In the genomic region with DNA sequence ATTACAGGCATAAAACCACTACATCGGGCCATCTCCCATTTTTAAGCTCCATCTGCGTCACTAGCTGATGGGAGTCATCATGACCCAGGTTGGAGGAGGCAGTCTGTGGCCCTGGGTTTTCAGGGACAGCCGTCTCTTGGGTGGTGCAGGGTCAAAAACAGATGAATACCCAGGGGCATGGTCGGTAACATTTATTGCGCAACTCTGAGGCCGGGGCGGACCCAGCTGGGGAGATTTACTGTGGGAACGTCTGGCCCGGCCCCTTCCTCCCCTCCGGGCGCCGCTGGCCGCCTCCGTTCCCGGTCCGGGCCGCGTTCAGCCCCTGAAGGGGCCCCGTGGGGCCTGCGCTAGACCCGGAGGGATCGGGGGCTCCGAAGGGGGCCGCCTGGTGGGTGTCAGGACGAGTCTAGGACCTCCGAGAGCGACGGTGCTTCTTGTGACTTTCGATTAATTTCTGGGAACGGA, we compare ENCODE assay signal across 6 cellular contexts. TPM values are rescaled to one million over a fixed set of nuclear protein-coding genes. Genes with fewer than 3 reads are reported as not detected.
DNase-seq lines count a peak whose midpoint lies in the region; ATAC-seq, FAIRE-seq and TF ChIP-seq lines count a peak whose summit lies in the region.

No MANE protein-coding gene starts in this region.

- H3K4me1 Mint-ChIP-seq in natural killer cell, result peaks cover 30 to 46% of the 10 kb centered on the region in 2 donors

- H3K79me2 ChIP-seq in K562 (ENCODE audit: control insufficient read depth, insufficient read depth, low read length), result no peaks in the 10 kb centered on the region

- H3K4me1 ChIP-seq in K562 (replicated peaks in 1 of 2; ENCODE audit: control insufficient read depth in 2 of 2, insufficient read depth in 2 of 2, low read length in 2 of 2), result peaks cover 2 to 54% of the 10 kb centered on the region in 2 experiments; a peak in 3 of 5 replicates

- no peaks in the 10 kb centered on the region; the same call in 1 of the 2 replicates for H3K9me3 ChIP-seq in K562 (replicated peaks; ENCODE audit: control insufficient read depth, insufficient read depth, low read depth, low read length)

- no peak; the same call in 2 of the 3 replicates for ATAC-seq in K562
- ATAC-seq in natural killer cell, result no peak
- no peak for ATAC-seq in HG03442 (IDR thresholded peaks at IDR 0.05; ENCODE audit: unreplicated experiment)

- H3K27ac ChIP-seq in K562 (ENCODE audit: extremely low read depth, low read depth, low read length), result no peak overlapping the region

- no peaks in the 10 kb centered on the region for H3K36me3 ChIP-seq in K562 (ENCODE audit: control insufficient read depth, insufficient read depth, low read length)

- TF ChIP-seq RAD21 in K562 (CRISPR knock-in tag; conservative IDR thresholded peaks at IDR 0.05 in 1 of 2, IDR thresholded peaks at IDR 0.05 in 1 of 2), result no peak

- POLR2A ChIA-PET in K562 (lab: Yijun Ruan, JAX), result interaction anchor here (0.6 to 1.0 kb wide), 4 partner anchors 10 to 372 kb away, joined by 3 to 4 read pairs (median 3); partner anchors contain the start of gene EPOR

- in situ Hi-C loops in GM13977 (cut with MboI; ENCODE audit: low pct_unique_long_range_greater_than_20kb, low sequenced_read_pairs, unreplicated experiment), result no loop called here
- in situ Hi-C loops in K562 (cut with MboI), result no loop called here

- no peak for TF ChIP-seq EP300 in K562 (IDR thresholded peaks at IDR 0.05; ENCODE audit: low read length)

- no peaks in the 10 kb centered on the region for H3K9me3 Mint-ChIP-seq in natural killer cell

- peak overlapping the region in 1 of 2 experiments; percentile 76; a peak in 1 of 4 replicates for H3K9ac ChIP-seq in K562 (ENCODE audit: insufficient read depth in 1 of 2, low read depth in 2 of 2, low read length in 2 of 2)

- 0 out of 2 replicates have a peak overlapping the region, but pooled peaks have one; percentile 3 for H3K4me2 ChIP-seq in K562 (ENCODE audit: insufficient read depth, low read length)

- CTCF ChIA-PET in K562 (lab: Yijun Ruan, JAX; ENCODE audit: low intra/inter-chr PET ratio), result no interaction called here

- DNase-seq in GM13977 (ENCODE audit: low spot score) (peak; percentile 55), K562 (ENCODE audit: extremely low read depth in 1 of 4, low spot score in 3 of 4) (peak in 2 of 4 experiments; percentile 31 to 41), natural killer cell (no peak), urothelium cell line (ENCODE audit: low spot score) (no peak), RCC 7860 (ENCODE audit: low spot score) (no peak)

- peaks cover 2 to 23% of the 10 kb centered on the region in 2 experiments; a peak in 3 of 5 replicates for H3K27me3 ChIP-seq in K562 (ENCODE audit: control insufficient read depth in 2 of 2, insufficient read depth in 2 of 2, low read length in 2 of 2)

- intact Hi-C loops in K562 (cut with micrococcal nuclease), result no loop called here
- intact Hi-C loops in natural killer cell (cut with micrococcal nuclease), result loop anchor here (5.0 kb wide), 1 partner anchor 38 kb away; the partner anchor contains the start of gene EPOR

- H3K36me3 Mint-ChIP-seq in natural killer cell, result no peaks in the 10 kb centered on the region

- H2AFZ ChIP-seq in K562 (ENCODE audit: low read depth, low read length), result peak overlapping the region; percentile 3; the same call in 1 of the 2 replicates

- H4K20me1 ChIP-seq in K562 (replicated peaks; ENCODE audit: control insufficient read depth, insufficient read depth, low read length), result no peaks in the 10 kb centered on the region

- TF ChIP-seq POLR2A in K562 (conservative IDR thresholded peaks at IDR 0.05), result no peak

- 6% methylated on average over 30 of the region's 30 CpGs for WGBS in K562 (ENCODE audit: insufficient coverage, low coverage, missing lambda C conversion rate)

- FAIRE-seq in K562 (lab: Jason Lieb, UNC) (no peak), urothelium cell line (lab: Jason Lieb, UNC) (no peak), RCC 7860 (lab: Jason Lieb, UNC) (no peak)

- H3K27ac Mint-ChIP-seq in natural killer cell, result no peak overlapping the region

- peak overlapping the region; percentile 42 for H3K4me3 Mint-ChIP-seq in natural killer cell

- no peak for TF ChIP-seq CTCF in GM13977 (IDR thresholded peaks at IDR 0.05; ENCODE audit: extremely low read depth, insufficient read depth, missing control alignments)
- no peak for TF ChIP-seq CTCF in K562 (IDR thresholded peaks at IDR 0.05 in 2 of 3, conservative IDR thresholded peaks at IDR 0.05 in 1 of 3; ENCODE audit: insufficient read depth in 2 of 3, low read depth in 1 of 3, low read length in 3 of 3)
- no peak for TF ChIP-seq CTCF in natural killer cell (IDR thresholded peaks at IDR 0.05)

- H3K4me3 ChIP-seq in K562, result no peak overlapping the region

- no TSS peak for BruUV-seq in K562 (replicated peaks; lab: Mats Ljungman, UMichigan)

- H3K9me1 ChIP-seq in K562 (ENCODE audit: control insufficient read depth, insufficient read depth, low read length), result no peaks in the 10 kb centered on the region

- peaks cover 21 to 51% of the 10 kb centered on the region in 2 donors for H3K27me3 Mint-ChIP-seq in natural killer cell (ENCODE audit: low read depth in 2 of 2)

RNA-seq across cellular contexts. Expression of gene RGL3, which starts 1.3 kb away (rescaled TPM):
- total RNA-seq in K562 (2011; cell fraction: chromatin; rRNA removed; ENCODE audit: low replicate concordance), result 1.2 and 4.6 TPM in 2 replicates
- total RNA-seq in K562 (2011; cell fraction: nucleolus; rRNA removed), result 1.3 and 1.5 TPM in 2 replicates
- total RNA-seq in K562 (2011; cell fraction: nucleoplasm; rRNA removed), result 0.38 and 2.1 TPM in 2 replicates
- total RNA-seq in K562 (2014; rRNA removed), result 0.16 and 0.32 TPM in 2 replicates
- not detected in 2 replicates for total RNA-seq in K562 (2014; rRNA removed; fragmentation: Illumina TruSeq; extraction: Trizol)
- total RNA-seq in K562 (2015; rRNA removed; fragmentation: Illumina TruSeq; extraction: Trizol), result 0.11 TPM in 1 of 2 replicates, not detected in the other
- total RNA-seq in K562 (2021), result 0.40 and 0.58 TPM in 2 replicates
- polyA plus RNA-seq in K562 (2011; rRNA removed), result 0.26 and 0.61 TPM in 2 replicates
- 0.34 and 0.40 TPM in 2 replicates for polyA plus RNA-seq in K562 (2011; cell fraction: cytosol; rRNA removed)
- 2.1 and 3.0 TPM in 2 replicates for polyA plus RNA-seq in K562 (2011; cell fraction: nucleus; rRNA removed)
- 0.52 and 1.4 TPM in 2 replicates for polyA plus RNA-seq in K562 (2012)
- 0.22 TPM in 2 replicates for polyA plus RNA-seq in K562 (2014; fragmentation: Illumina TruSeq; extraction: Trizol)
- polyA plus RNA-seq in K562 (2014; fragmentation: Nextera tagmentation; extraction: Ambion mirVana), result not detected
- polyA plus RNA-seq in K562 (2014; rRNA removed), result 0.09 and 0.12 TPM in 2 replicates
- 0.14 TPM in 1 of 2 replicates, not detected in the other for polyA minus RNA-seq in K562 (2011; rRNA and poly(A)+ RNA removed)
- polyA minus RNA-seq in K562 (2011; cell fraction: cytosol; rRNA and poly(A)+ RNA removed), result 2.7 TPM in 1 of 2 replicates, not detected in the other
- 0.33 and 0.67 TPM in 2 replicates for polyA minus RNA-seq in K562 (2011; cell fraction: nucleus; rRNA and poly(A)+ RNA removed)
- total RNA-seq in natural killer cell, result under 1 TPM in 1 of 3 donors, not detected in 2; 0.48 TPM

RNA-seq across cellular contexts. Expression of gene ODAD3, which starts 14.5 kb away (rescaled TPM):
- 0.25 and 0.74 TPM in 2 replicates for total RNA-seq in K562 (2011; cell fraction: chromatin; rRNA removed; ENCODE audit: low replicate concordance)
- total RNA-seq in K562 (2011; cell fraction: nucleolus; rRNA removed), result 0.26 and 1.2 TPM in 2 replicates
- 0.29 TPM in 1 of 2 replicates, not detected in the other for total RNA-seq in K562 (2011; cell fraction: nucleoplasm; rRNA removed)
- total RNA-seq in K562 (2014; rRNA removed), result 0.08 and 0.14 TPM in 2 replicates
- 0.11 TPM in 1 of 2 replicates, not detected in the other for total RNA-seq in K562 (2014; rRNA removed; fragmentation: Illumina TruSeq; extraction: Trizol)
- 0.08 TPM in 1 of 2 replicates, not detected in the other for total RNA-seq in K562 (2015; rRNA removed; fragmentation: Illumina TruSeq; extraction: Trizol)
- 0.18 and 0.51 TPM in 2 replicates for total RNA-seq in K562 (2021)
- polyA plus RNA-seq in K562 (2011; rRNA removed), result 0.19 TPM in 1 of 2 replicates, not detected in the other
- polyA plus RNA-seq in K562 (2011; cell fraction: cytosol; rRNA removed), result 0.12 TPM in 2 replicates
- 0.54 and 0.66 TPM in 2 replicates for polyA plus RNA-seq in K562 (2011; cell fraction: nucleus; rRNA removed)
- 0.16 and 0.19 TPM in 2 replicates for polyA plus RNA-seq in K562 (2012)
- 0.08 and 0.12 TPM in 2 replicates for polyA plus RNA-seq in K562 (2014; fragmentation: Illumina TruSeq; extraction: Trizol)
- polyA plus RNA-seq in K562 (2014; fragmentation: Nextera tagmentation; extraction: Ambion mirVana), result under 1 TPM; 0.07 to 0.18 TPM
- 0.72 and 1.5 TPM in 2 replicates for polyA plus RNA-seq in K562 (2014; rRNA removed)
- not detected in 2 replicates for polyA minus RNA-seq in K562 (2011; rRNA and poly(A)+ RNA removed)
- not detected in 2 replicates for polyA minus RNA-seq in K562 (2011; cell fraction: cytosol; rRNA and poly(A)+ RNA removed)
- 0.13 and 0.22 TPM in 2 replicates for polyA minus RNA-seq in K562 (2011; cell fraction: nucleus; rRNA and poly(A)+ RNA removed)
- total RNA-seq in natural killer cell, result not detected

RNA-seq across cellular contexts. Expression of gene PRKCSH, which starts 15.0 kb away (rescaled TPM):
- total RNA-seq in K562 (2011; cell fraction: chromatin; rRNA removed; ENCODE audit: low replicate concordance), result 161 and 438 TPM in 2 replicates
- 419 and 446 TPM in 2 replicates for total RNA-seq in K562 (2011; cell fraction: nucleolus; rRNA removed)
- 236 and 271 TPM in 2 replicates for total RNA-seq in K562 (2011; cell fraction: nucleoplasm; rRNA removed)
- total RNA-seq in K562 (2014; rRNA removed), result 99.4 and 135 TPM in 2 replicates
- 25.6 and 28.4 TPM in 2 replicates for total RNA-seq in K562 (2014; rRNA removed; fragmentation: Illumina TruSeq; extraction: Trizol)
- 48.1 and 52.1 TPM in 2 replicates for total RNA-seq in K562 (2015; rRNA removed; fragmentation: Illumina TruSeq; extraction: Trizol)
- total RNA-seq in K562 (2021), result 297 and 303 TPM in 2 replicates
- 39.1 and 96.2 TPM in 2 replicates for polyA plus RNA-seq in K562 (2011; rRNA removed)
- 68.3 and 79.6 TPM in 2 replicates for polyA plus RNA-seq in K562 (2011; cell fraction: cytosol; rRNA removed)
- 221 and 243 TPM in 2 replicates for polyA plus RNA-seq in K562 (2011; cell fraction: nucleus; rRNA removed)
- polyA plus RNA-seq in K562 (2012), result 242 and 451 TPM in 2 replicates
- polyA plus RNA-seq in K562 (2014; fragmentation: Illumina TruSeq; extraction: Trizol), result 155 and 235 TPM in 2 replicates
- polyA plus RNA-seq in K562 (2014; fragmentation: Nextera tagmentation; extraction: Ambion mirVana), result 1 to 10 TPM; 2.3 to 6.9 TPM
- polyA plus RNA-seq in K562 (2014; rRNA removed), result 76.5 and 88.9 TPM in 2 replicates
- polyA minus RNA-seq in K562 (2011; rRNA and poly(A)+ RNA removed), result 31.6 and 32.5 TPM in 2 replicates
- 147 and 227 TPM in 2 replicates for polyA minus RNA-seq in K562 (2011; cell fraction: cytosol; rRNA and poly(A)+ RNA removed)
- polyA minus RNA-seq in K562 (2011; cell fraction: nucleus; rRNA and poly(A)+ RNA removed), result 56.5 and 75.8 TPM in 2 replicates
- total RNA-seq in natural killer cell, result 100 to 1,000 TPM; 320 to 367 (median 327) TPM

RNA-seq across cellular contexts. Expression of gene EPOR, which starts 36.3 kb away (rescaled TPM):
- total RNA-seq in K562 (2011; cell fraction: chromatin; rRNA removed; ENCODE audit: low replicate concordance), result 15.0 and 49.1 TPM in 2 replicates
- 46.8 and 47.2 TPM in 2 replicates for total RNA-seq in K562 (2011; cell fraction: nucleolus; rRNA removed)
- total RNA-seq in K562 (2011; cell fraction: nucleoplasm; rRNA removed), result 28.8 and 30.8 TPM in 2 replicates
- total RNA-seq in K562 (2014; rRNA removed) (10.0 and 14.7 TPM in 2 replicates), K562 (2014; rRNA removed; fragmentation: Illumina TruSeq; extraction: Trizol) (2.8 and 3.3 TPM in 2 replicates), K562 (2015; rRNA removed; fragmentation: Illumina TruSeq; extraction: Trizol) (5.0 and 5.2 TPM in 2 replicates), K562 (2021) (14.1 and 15.6 TPM in 2 replicates), natural killer cell (10 to 100 TPM in 2 of 3 donors, 1 to 10 TPM in 1; 7.6 to 10.7 (median 10.3) TPM)
- polyA plus RNA-seq in K562 (2011; rRNA removed) (8.7 and 9.2 TPM in 2 replicates), K562 (2014; fragmentation: Illumina TruSeq; extraction: Trizol) (8.5 and 8.9 TPM in 2 replicates), K562 (2014; fragmentation: Nextera tagmentation; extraction: Ambion mirVana) (1 to 10 TPM; 1.3 TPM), K562 (2014; rRNA removed) (17.0 and 17.9 TPM in 2 replicates)
- polyA plus RNA-seq in K562 (2011; cell fraction: cytosol; rRNA removed), result 7.9 and 28.0 TPM in 2 replicates
- polyA plus RNA-seq in K562 (2011; cell fraction: nucleus; rRNA removed), result 17.3 and 44.3 TPM in 2 replicates
- 11.3 and 13.7 TPM in 2 replicates for polyA plus RNA-seq in K562 (2012)
- polyA minus RNA-seq in K562 (2011; rRNA and poly(A)+ RNA removed), result 1.9 and 4.3 TPM in 2 replicates
- 6.1 and 8.2 TPM in 2 replicates for polyA minus RNA-seq in K562 (2011; cell fraction: cytosol; rRNA and poly(A)+ RNA removed)
- polyA minus RNA-seq in K562 (2011; cell fraction: nucleus; rRNA and poly(A)+ RNA removed), result 5.2 and 6.9 TPM in 2 replicates

RNA-seq across cellular contexts. Expression of gene SWSAP1, which starts 46.0 kb away (rescaled TPM):
- total RNA-seq in K562 (2011; cell fraction: chromatin; rRNA removed; ENCODE audit: low replicate concordance), result 1.5 and 2.6 TPM in 2 replicates
- 2.6 and 3.5 TPM in 2 replicates for total RNA-seq in K562 (2011; cell fraction: nucleolus; rRNA removed)
- total RNA-seq in K562 (2011; cell fraction: nucleoplasm; rRNA removed), result 2.3 and 3.1 TPM in 2 replicates
- total RNA-seq in K562 (2014; rRNA removed) (2.8 and 3.9 TPM in 2 replicates), K562 (2014; rRNA removed; fragmentation: Illumina TruSeq; extraction: Trizol) (0.77 and 0.80 TPM in 2 replicates), K562 (2015; rRNA removed; fragmentation: Illumina TruSeq; extraction: Trizol) (1.9 and 2.3 TPM in 2 replicates), K562 (2021) (2.5 and 3.0 TPM in 2 replicates), natural killer cell (1 to 10 TPM; 2.1 to 2.9 (median 2.8) TPM)
- polyA plus RNA-seq in K562 (2011; rRNA removed) (1.3 and 1.8 TPM in 2 replicates), K562 (2014; fragmentation: Illumina TruSeq; extraction: Trizol) (1.7 and 2.6 TPM in 2 replicates), K562 (2014; fragmentation: Nextera tagmentation; extraction: Ambion mirVana) (under 1 TPM; 0.18 to 0.73 TPM), K562 (2014; rRNA removed) (2.0 and 4.3 TPM in 2 replicates)
- polyA plus RNA-seq in K562 (2011; cell fraction: cytosol; rRNA removed), result 1.9 and 3.2 TPM in 2 replicates
- polyA plus RNA-seq in K562 (2011; cell fraction: nucleus; rRNA removed), result 1.2 and 1.3 TPM in 2 replicates
- polyA plus RNA-seq in K562 (2012), result 2.9 and 3.1 TPM in 2 replicates
- polyA minus RNA-seq in K562 (2011; rRNA and poly(A)+ RNA removed), result 0.51 and 0.67 TPM in 2 replicates
- polyA minus RNA-seq in K562 (2011; cell fraction: cytosol; rRNA and poly(A)+ RNA removed), result 0.48 TPM in 1 of 2 replicates, not detected in the other
- polyA minus RNA-seq in K562 (2011; cell fraction: nucleus; rRNA and poly(A)+ RNA removed), result 0.54 and 2.1 TPM in 2 replicates
